ENCODE assay signal across 8 cellular contexts in the genomic region with DNA sequence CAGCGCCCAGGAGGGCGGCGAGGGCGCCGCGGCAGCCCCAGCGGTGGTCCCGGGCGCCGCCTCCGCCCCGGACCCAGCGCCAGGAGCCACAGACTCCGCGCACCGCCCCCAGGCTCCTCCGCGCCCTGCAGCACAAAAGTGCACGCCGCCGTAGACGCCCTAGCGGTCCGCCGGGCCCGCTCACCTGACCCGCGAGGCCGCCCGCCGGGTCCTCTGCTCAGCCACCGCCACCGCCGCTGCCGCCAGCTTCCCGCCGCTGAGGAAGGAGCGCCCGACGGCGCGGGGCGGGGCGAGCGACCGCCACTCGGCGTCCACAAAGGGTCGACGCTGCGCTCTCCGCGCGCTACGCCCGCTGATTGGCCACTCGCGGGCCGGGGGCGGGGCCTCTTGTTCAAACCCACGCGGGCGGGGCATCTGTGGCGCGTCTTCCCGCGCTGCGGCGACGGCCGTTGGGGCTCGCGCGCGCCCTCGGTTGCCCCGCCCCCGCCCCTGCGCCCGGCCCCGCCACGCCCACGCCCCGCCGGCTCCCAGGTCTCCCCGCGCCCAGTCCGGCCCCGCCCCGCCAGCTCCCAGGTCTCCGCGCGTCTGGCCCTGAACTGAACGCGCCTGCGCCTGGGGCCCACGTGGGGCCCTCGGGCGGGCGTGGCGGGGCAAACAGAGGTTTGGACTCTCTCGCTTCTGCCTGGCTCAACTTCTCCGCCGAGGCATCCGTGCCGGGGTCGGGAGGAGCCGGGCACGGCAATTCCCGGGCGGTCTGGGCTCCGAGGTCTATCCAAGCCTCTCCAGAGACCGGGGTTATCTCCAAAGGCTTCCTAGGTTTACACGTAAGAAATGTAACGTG. TPM values are rescaled to one million over a fixed set of nuclear protein-coding genes. Genes with fewer than 3 reads are reported as not detected.
DNase-seq lines count a peak whose midpoint lies in the region; ATAC-seq and TF ChIP-seq lines count a peak whose summit lies in the region.

Gene CDCA4 (minus strand): TSS at position 269 of the 841 bp plus-strand sequence. CDS start 9,154 bp downstream, outside the sequence.

- H3K4me1 ChIP-seq in Panc1 (ENCODE audit: control insufficient read depth, insufficient read depth, low read length) = peaks cover 47% of the 10 kb centered on the region

- H3K4me1 Mint-ChIP-seq in activated T-cell treated with anti-CD3 and anti-CD28 coated beads, Interleukin-2, amount 50 U/mL, for 4 hours (ENCODE audit: low read depth) = peaks cover 76% of the 10 kb centered on the region

- H3K36me3 Mint-ChIP-seq in activated T-cell treated with anti-CD3 and anti-CD28 coated beads, Interleukin-2, amount 50 U/mL, for 4 hours (ENCODE audit: insufficient read depth) = peaks cover 8% of the 10 kb centered on the region

- H3K4me3 Mint-ChIP-seq in activated T-cell treated with anti-CD3 and anti-CD28 coated beads, Interleukin-2, amount 50 U/mL, for 4 hours = peak within 1 kb of the TSS; percentile 92

- in situ Hi-C loops in KBM-7 (cut with MboI; ENCODE audit: low pct_unique_long_range_greater_than_20kb, low sequenced_read_pairs) = no loop called here
- in situ Hi-C loops in Panc1 (cut with HindIII; ENCODE audit: low pct_unique_long_range_greater_than_20kb, low sequenced_read_pairs) = no loop called here

- H3K27me3 Mint-ChIP-seq in activated T-cell treated with anti-CD3 and anti-CD28 coated beads, Interleukin-2, amount 50 U/mL, for 4 hours (ENCODE audit: low read depth) = no peaks in the 10 kb centered on the region

- CTCF ChIA-PET in Panc1 (lab: Charles Lee) = interaction anchor here (0.6 kb wide), 1 partner anchor 16 kb away, joined by 4 read pairs; no protein-coding TSS in a partner anchor

- intact Hi-C loops in Panc1 (cut with micrococcal nuclease; ENCODE audit: unreplicated experiment) = no loop called here

- DNase-seq in DMS53 (lab: John Stamatoyannopoulos, UW) (peak; percentile 97), KBM-7 (peak; percentile 95), Panc1 (ENCODE audit: low read depth, low spot score) (no peak), myocyte (ENCODE audit: low read depth) (peak; percentile 97)
- peak; percentile 98 for DNase-seq in activated T-cell treated with anti-CD3 and anti-CD28 coated beads, Interleukin-2, amount 50 U/mL, for 4 hours
- peak; percentile 94 to 98 for DNase-seq in stimulated activated CD8-positive, alpha-beta memory T cell treated with anti-CD3 and anti-CD28 coated beads, Interleukin-7, amount 100 ng/mL, for 48 hours (ENCODE audit: extremely low read depth in 1 of 2, low read depth in 1 of 2)

- peaks cover 7% of the 10 kb centered on the region; the same call in 1 of the 2 replicates for H3K36me3 ChIP-seq in Panc1 (ENCODE audit: control insufficient read depth, insufficient read depth, low read length)

- ATAC-seq in GM21723 (IDR thresholded peaks at IDR 0.05; ENCODE audit: unreplicated experiment) (peak; percentile 75), Panc1 (peak; percentile 85), esophagus mucosa (peak; percentile 93)
- peak; percentile 86 to 89 for ATAC-seq in activated T-cell treated with anti-CD3 and anti-CD28 coated beads, Interleukin-2, amount 50 U/mL, for 4 hours

- no peaks in the 10 kb centered on the region for H3K9me3 Mint-ChIP-seq in activated T-cell treated with anti-CD3 and anti-CD28 coated beads, Interleukin-2, amount 50 U/mL, for 4 hours

- H3K27me3 ChIP-seq in Panc1 (ENCODE audit: control insufficient read depth, insufficient read depth, low read length) = no peaks in the 10 kb centered on the region

- no peak for TF ChIP-seq CTCF in Panc1 (IDR thresholded peaks at IDR 0.05)

- BruUV-seq in Panc1 (replicated peaks; lab: Mats Ljungman, UMichigan) = no TSS peak

- peak within 1 kb of the TSS; percentile 86 to 88 for H3K4me3 ChIP-seq in Panc1 (ENCODE audit: low read depth in 2 of 2, low read length in 2 of 2)

- no peaks in the 10 kb centered on the region for H3K9me3 ChIP-seq in Panc1 (ENCODE audit: control insufficient read depth, insufficient read depth, low read depth, low read length)

- POLR2A ChIA-PET in Panc1 (lab: Charles Lee) = interaction anchor here (0.6 kb wide), 1 partner anchor 41 kb away, joined by 7 read pairs; no protein-coding TSS in a partner anchor

- peak within 1 kb of the TSS; percentile 99 for H3K27ac ChIP-seq in Panc1 (ENCODE audit: low read length)

RNA-seq across cellular contexts. Expression of gene CDCA4, which starts in this region (rescaled TPM):
- total RNA-seq in Panc1 (2021; ENCODE audit: unreplicated experiment) = 39.9 TPM
- 32.9 TPM for polyA plus RNA-seq in Panc1 (2012; ENCODE audit: insufficient read length)
- 10 to 100 TPM; 55.1 to 72.2 (median 58.3) TPM for total RNA-seq in activated T-cell treated with anti-CD3 and anti-CD28 coated beads, Interleukin-2, amount 50 U/mL, for 4 hours
- 21.8 TPM for total RNA-seq in esophagus mucosa
- total RNA-seq in myocyte = 12.9 and 15.9 TPM in 2 replicates
- 14.0 TPM for polyA plus RNA-seq in myocyte (2012)
